ENCODE assay signal across 10 cellular contexts in genomic region chr16:81624718-81625543, GRCh38.
DNase-seq lines count a peak whose midpoint lies in the region; ATAC-seq and TF ChIP-seq lines count a peak whose summit lies in the region.
"Had no signal": no experiment of that assay in that cellular context is flagged by ENCODE, and none has a peak within 500 bp of the region (broad histone marks: within the 10 kb centered on the region; RNA-seq: fewer than 3 reads in every experiment).

No MANE protein-coding gene starts in this region.

- TF ChIP-seq CTCF in PC-9 (conservative IDR thresholded peaks at IDR 0.05) = no peak
- no peak for TF ChIP-seq CTCF in tibial artery (IDR thresholded peaks at IDR 0.05)

- peaks cover 28% of the 10 kb centered on the region for H3K4me1 ChIP-seq in PC-9 (replicated peaks; ENCODE audit: insufficient read depth)
- peaks cover 0 to 17% (median 15%) of the 10 kb centered on the region in 4 donors for H3K4me1 ChIP-seq in tibial artery

- DNase-seq in T-helper 1 cell (no peak), PC-9 (peak; percentile 45 to 88), glomerular visceral epithelial cell (ENCODE audit: extremely low spot score) (peak; percentile 30), tibial artery (no peak), AG08396 (ENCODE audit: low spot score) (no peak), NCI-H1694 (lab: John Stamatoyannopoulos, UW) (no peak)
- DNase-seq: SK-N-SH; stimulated activated CD4-positive, alpha-beta T cell treated with anti-CD3 and anti-CD28 coated beads, Interleukin-2, amount 100 ng/mL, for 48 hours had no signal

- POLR2A ChIA-PET in PC-9 (lab: Charles Lee; ENCODE audit: unreplicated experiment) = no interaction called here

- H3F3A ChIP-seq in PC-9 (ENCODE audit: insufficient read depth, low read depth) = peaks cover 24% of the 10 kb centered on the region

- peak overlapping the region; percentile 45 for H3K4me2 ChIP-seq in PC-9
- H3K4me2 ChIP-seq: SK-N-SH had no signal

- H3K9me3 ChIP-seq in PC-9 (ENCODE audit: insufficient read depth, low read depth) (no peaks in the 10 kb centered on the region), tibial artery (no peaks in the 10 kb centered on the region)
- H3K9me3 ChIP-seq: SK-N-SH had no signal

- no peak for ATAC-seq in HG03521 (IDR thresholded peaks at IDR 0.05; ENCODE audit: unreplicated experiment)

- intact Hi-C loops in PC-9 (cut with micrococcal nuclease; ENCODE audit: unreplicated experiment) (loop anchor here (5.0 kb wide), 1 partner anchor 72 kb away; no protein-coding TSS in a partner anchor), tibial artery (cut with DNase I; ENCODE audit: low total_unique reads) (no loop called here)

- no peaks in the 10 kb centered on the region for H3K9me2 ChIP-seq in PC-9 (ENCODE audit: insufficient read depth)
- H3K9me2 ChIP-seq: SK-N-SH had no signal

- no peaks in the 10 kb centered on the region for H3K36me3 Mint-ChIP-seq in T-helper 1 cell treated with Interleukin-12 subunit alpha and Interleukin-12 subunit beta and Interleukin-4 antibody, amounts not matched to agents 30 μg/mL and 1 μg/mL, for 36 hours (ENCODE audit: low read depth)

- H3K27ac ChIP-seq in PC-9 = peak overlapping the region; percentile 85
- peak overlapping the region; percentile 28 to 39 for H3K27ac ChIP-seq in tibial artery

- peaks cover 23% of the 10 kb centered on the region for H3K4me1 Mint-ChIP-seq in T-helper 1 cell treated with Interleukin-12 subunit alpha and Interleukin-12 subunit beta and Interleukin-4 antibody, amounts not matched to agents 30 μg/mL and 1 μg/mL, for 36 hours (ENCODE audit: low read depth)

- H3K27me3 ChIP-seq in PC-9 (ENCODE audit: insufficient read depth, low read depth) = no peaks in the 10 kb centered on the region
- H3K27me3 ChIP-seq in tibial artery = no peaks in the 10 kb centered on the region

- H3K4me3 Mint-ChIP-seq in T-helper 1 cell treated with Interleukin-12 subunit alpha and Interleukin-12 subunit beta and Interleukin-4 antibody, amounts not matched to agents 30 μg/mL and 1 μg/mL, for 36 hours = no peak overlapping the region

- no peaks in the 10 kb centered on the region for H3K27me3 Mint-ChIP-seq in T-helper 1 cell treated with Interleukin-12 subunit alpha and Interleukin-12 subunit beta and Interleukin-4 antibody, amounts not matched to agents 30 μg/mL and 1 μg/mL, for 36 hours (ENCODE audit: low read depth)

- peak overlapping the region; percentile 26 for H3K27ac Mint-ChIP-seq in T-helper 1 cell treated with Interleukin-12 subunit alpha and Interleukin-12 subunit beta and Interleukin-4 antibody, amounts not matched to agents 30 μg/mL and 1 μg/mL, for 36 hours

- H3K9me3 Mint-ChIP-seq in T-helper 1 cell treated with Interleukin-12 subunit alpha and Interleukin-12 subunit beta and Interleukin-4 antibody, amounts not matched to agents 30 μg/mL and 1 μg/mL, for 36 hours = no peaks in the 10 kb centered on the region

- CTCF ChIA-PET in PC-9 (lab: Charles Lee) = no interaction called here

- no peak overlapping the region for H2AFZ ChIP-seq in PC-9

- no peaks in the 10 kb centered on the region for H3K36me3 ChIP-seq in PC-9 (ENCODE audit: low read depth)
- H3K36me3 ChIP-seq in tibial artery = no peaks in the 10 kb centered on the region

- no peak overlapping the region for H3K4me3 ChIP-seq in PC-9
- H3K4me3 ChIP-seq in tibial artery = no peak overlapping the region

- peaks cover 21% of the 10 kb centered on the region for H3K79me2 ChIP-seq in PC-9 (ENCODE audit: low read depth)

- H4K20me1 ChIP-seq in PC-9 (ENCODE audit: insufficient read depth) = peaks cover 6% of the 10 kb centered on the region; the same call in 1 of the 2 replicates

- no TSS peak for BruUV-seq in PC-9 (replicated peaks; lab: Mats Ljungman, UMichigan)

Comparison
In these comparisons a context has a peak if more than half of its experiments do, and no peak if none do; other contexts are left out.
1. DNase-seq: peak in PC-9 (2 of 2) and glomerular visceral epithelial cell (single experiment); none in T-helper 1 cell (0 of 5), tibial artery (0 of 2), AG08396 (single experiment) and NCI-H1694 (single experiment).